20 cellular contexts compared by ENCODE assay signal in the genomic region with DNA sequence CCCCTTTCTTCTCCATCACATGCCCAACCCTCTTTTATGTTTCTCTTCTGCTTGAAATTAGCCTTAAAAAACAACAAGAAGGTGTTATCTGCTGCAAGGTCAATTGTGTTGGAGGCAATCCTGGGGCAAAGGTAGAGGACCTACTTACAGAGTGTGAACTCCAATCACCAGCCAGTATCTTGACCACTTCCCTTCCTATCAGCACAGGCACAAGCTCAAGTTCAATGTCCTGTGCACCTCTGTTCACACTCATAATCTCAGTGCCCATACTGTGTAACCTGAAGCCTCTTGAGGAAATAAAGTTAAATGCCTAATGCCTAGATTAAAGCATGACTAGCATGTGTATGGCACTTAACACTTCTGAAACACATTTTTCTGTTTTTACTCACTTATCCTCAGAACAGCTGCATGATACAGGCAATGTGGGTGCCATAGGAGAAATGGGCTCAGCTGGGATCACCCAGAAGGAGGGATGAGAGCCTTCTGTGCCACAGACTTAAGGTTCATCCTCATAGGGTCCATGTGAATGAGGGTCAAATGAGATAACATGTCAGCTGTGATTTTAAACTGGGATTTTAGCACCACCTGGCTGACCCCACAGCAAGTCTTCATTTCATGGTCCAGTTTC.
"Had no signal": no experiment of that assay in that cellular context is flagged by ENCODE, and none has a peak within 500 bp of the region (broad histone marks: within the 10 kb centered on the region; RNA-seq: fewer than 3 reads in every experiment).

No MANE protein-coding gene starts in this region.

- ATAC-seq: natural killer cell; right lobe of liver; stimulated activated effector memory CD8-positive, alpha-beta T cell treated with anti-CD3 and anti-CD28 coated beads, Interleukin-12 subunit alpha, Interleukin-12 subunit beta, amount 100 ng/mL, for 72 hours had no signal

- H3K9me3 ChIP-seq: left ventricle myocardium inferior, ovary, right atrium auricular region, right lobe of liver, spleen, suprapubic skin, thoracic aorta, tibial artery, uterus had no signal

- H3K27ac ChIP-seq: left ventricle myocardium inferior, ovary, right atrium auricular region, right lobe of liver, skin epidermis, spleen, suprapubic skin, thoracic aorta, tibial artery, uterus had no signal

- H3K36me3 ChIP-seq: left ventricle myocardium inferior, ovary, right atrium auricular region, right lobe of liver, spleen, suprapubic skin, thoracic aorta, tibial artery, uterus had no signal

- H3K4me1 ChIP-seq: left ventricle myocardium inferior, right atrium auricular region, right lobe of liver, spleen, suprapubic skin, tibial artery, uterus had no signal

- H3K27me3 ChIP-seq: ovary, right atrium auricular region, right lobe of liver, spleen, suprapubic skin, tibial artery, uterus had no signal

- H3K4me3 ChIP-seq: left ventricle myocardium inferior, ovary, right atrium auricular region, right lobe of liver, skin epidermis, spleen, suprapubic skin, thoracic aorta, tibial artery, uterus had no signal

- DNase-seq: head of caudate nucleus; hypothalamus; immature natural killer cell; kidney; left ventricle myocardium inferior; naive B cell; natural killer cell; nephron progenitor cell; ovary; right lobe of liver; spleen; stimulated activated CD4-positive, alpha-beta T cell treated with anti-CD3 and anti-CD28 coated beads, Interleukin-4, amount 100 ng/mL, for 24 hours; stimulated activated naive CD4-positive, alpha-beta T cell; tibial artery; uterus had no signal
